ENCODE assay signal across 24 cellular contexts in the genomic region with DNA sequence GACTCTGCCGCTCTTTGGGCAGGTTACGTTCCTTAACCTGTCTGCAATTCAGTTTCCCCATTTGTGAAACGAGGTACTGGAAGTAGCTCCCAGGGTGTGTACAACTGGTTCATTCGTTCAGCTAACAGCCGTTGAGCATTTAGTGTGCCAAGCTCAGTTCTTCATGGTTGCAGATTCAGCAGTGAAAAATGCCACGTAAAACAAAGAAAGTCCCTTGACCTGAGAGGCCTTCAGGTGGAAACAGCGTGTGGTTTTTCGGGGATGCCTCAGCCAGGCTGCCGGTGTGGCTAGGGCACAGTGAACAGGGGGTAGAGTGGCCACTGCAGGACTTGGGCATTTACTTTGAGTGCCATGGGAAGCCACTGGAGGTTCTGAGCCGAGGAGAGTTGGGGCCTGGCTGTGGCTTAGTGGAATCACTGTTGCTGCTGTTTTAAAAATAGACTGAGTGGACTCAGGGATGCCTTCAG.
DNase-seq lines count a peak whose midpoint lies in the region; ATAC-seq and TF ChIP-seq lines count a peak whose summit lies in the region.
"Had no signal": no experiment of that assay in that cellular context is flagged by ENCODE, and none has a peak within 500 bp of the region (broad histone marks: within the 10 kb centered on the region; RNA-seq: fewer than 3 reads in every experiment).

No MANE protein-coding gene starts in this region.

- H3K9me3 ChIP-seq in muscle layer of colon (ENCODE audit: low read length): no peaks in the 10 kb centered on the region
- H3K9me3 ChIP-seq in stomach smooth muscle (ENCODE audit: control insufficient read depth in 2 of 2, low read length in 2 of 2): no peaks in the 10 kb centered on the region
- H3K9me3 ChIP-seq: upper lobe of left lung had no signal

- no peak for TF ChIP-seq CTCF in coronary artery (IDR thresholded peaks at IDR 0.05)

- H3K27me3 ChIP-seq in muscle layer of colon (ENCODE audit: control insufficient read depth in 1 of 2, insufficient read depth in 2 of 2, low read length in 2 of 2): no peaks in the 10 kb centered on the region
- H3K27me3 ChIP-seq in stomach smooth muscle (ENCODE audit: control insufficient read depth in 1 of 2, insufficient read depth in 2 of 2, low read length in 2 of 2): no peaks in the 10 kb centered on the region

- H3K9ac ChIP-seq in muscle layer of colon (ENCODE audit: low read length) (peak overlapping the region; percentile 69), stomach smooth muscle (ENCODE audit: low read length in 2 of 2) (peak overlapping the region; percentile 96 to 97)

- DNase-seq in NCI-H82 (lab: John Stamatoyannopoulos, UW) (peak; percentile 32), NCI-H82 treated with DMSO at 0.1 percent for 48 hours (lab: John Stamatoyannopoulos, UW; ENCODE audit: unreplicated experiment) (no peak), coronary artery (ENCODE audit: low spot score) (no peak), NCI-H146 (lab: John Stamatoyannopoulos, UW) (no peak), middle frontal gyrus (ENCODE audit: extremely low spot score, low spot score) (no peak)
- DNase-seq: activated CD4-positive, alpha-beta T cell treated with anti-CD3 and anti-CD28 coated beads, Interleukin-2, amount 10 ng/mL, durations not matched to agents 24 days and 14 days; activated CD8-positive, alpha-beta memory T cell treated with anti-CD3 and anti-CD28 coated beads, Interleukin-2, amount 10 ng/mL, durations not matched to agents 7 days and 5 days; cerebellar nuclear complex; foreskin keratinocyte; MM.1S; NCI-H1436; NCI-H510A treated with DMSO at 0.1 percent for 48 hours; nucleus accumbens; retina; stimulated activated CD4-positive, alpha-beta T cell treated with anti-CD3 and anti-CD28 coated beads, Interleukin-12 subunit alpha, Interleukin-12 subunit beta, amount 100 ng/mL, for 4 hours; stimulated activated CD4-positive, alpha-beta T cell treated with anti-CD3 and anti-CD28 coated beads, Interleukin-4, amount 100 ng/mL, for 4 hours; stimulated activated naive CD4-positive, alpha-beta T cell treated with Interleukin-2 at 50 U/mL for 16 hours; upper lobe of left lung; WERI-Rb-1 had no signal

- H3K4me1 ChIP-seq in muscle layer of colon (ENCODE audit: insufficient read depth, low read length): peaks cover 63% of the 10 kb centered on the region
- H3K4me1 ChIP-seq in stomach smooth muscle (ENCODE audit: control insufficient read depth, insufficient read depth, low read length): peaks cover 75% of the 10 kb centered on the region
- H3K4me1 ChIP-seq: foreskin keratinocyte had no signal

- H3K4me3 ChIP-seq in coronary artery: peak overlapping the region; percentile 48
- peak overlapping the region; percentile 47 to 65 for H3K4me3 ChIP-seq in muscle layer of colon (ENCODE audit: low read depth in 1 of 2, low read length in 2 of 2)
- peak overlapping the region; percentile 77 to 91 for H3K4me3 ChIP-seq in stomach smooth muscle (ENCODE audit: low read length in 2 of 2)
- H3K4me3 ChIP-seq: lung, upper lobe of left lung had no signal

- H3K27ac ChIP-seq in coronary artery (peak overlapping the region; percentile 86 to 90), muscle layer of colon (ENCODE audit: low read depth, low read length) (peak overlapping the region; percentile 88), stomach smooth muscle (ENCODE audit: low read length) (peak overlapping the region; percentile 98)
- H3K27ac ChIP-seq: 22Rv1, foreskin keratinocyte, upper lobe of left lung, WERI-Rb-1 had no signal

- no peak for ATAC-seq in GM19467 (IDR thresholded peaks at IDR 0.05; ENCODE audit: unreplicated experiment)
- ATAC-seq: activated CD8-positive, alpha-beta memory T cell treated with anti-CD3 and anti-CD28 coated beads, Interleukin-2, amount 10 ng/mL, durations not matched to agents 7 days and 5 days; foreskin keratinocyte had no signal

- peaks cover 46% of the 10 kb centered on the region for H3K36me3 ChIP-seq in muscle layer of colon (ENCODE audit: insufficient read depth, low read length)
- peaks cover 34 to 42% of the 10 kb centered on the region in 2 donors for H3K36me3 ChIP-seq in stomach smooth muscle (ENCODE audit: control insufficient read depth in 2 of 2, insufficient read depth in 2 of 2, low read length in 2 of 2)
